In genomic region chr13:32391101-32391620, GRCh38 we compare ENCODE assay signal across 1 cellular context.
TF ChIP-seq lines count a peak whose summit lies in the region.

No MANE protein-coding gene starts in this region.

TF ChIP-seq in GM12878, 131 proteins besides CTCF, POLR2A, EP300 and RAD21:
- TF ChIP-seq IRF4 (IDR thresholded peaks at IDR 0.05; ENCODE audit: low read depth, low read length) (no peak), EED (IDR thresholded peaks at IDR 0.05; ENCODE audit: low read depth) (no peak), SKIL (IDR thresholded peaks at IDR 0.05; ENCODE audit: low read depth, poor library complexity, severe bottlenecking) (no peak), NFXL1 (IDR thresholded peaks at IDR 0.05; ENCODE audit: borderline replicate concordance) (no peak), PML (IDR thresholded peaks at IDR 0.05; ENCODE audit: low read length) (no peak), ZNF274 (IDR thresholded peaks at IDR 0.05; ENCODE audit: insufficient read depth, insufficient read length) (no peak), WRNIP1 (IDR thresholded peaks at IDR 0.05; ENCODE audit: borderline replicate concordance, low read depth, low read length) (no peak)
